20 cellular contexts compared by ENCODE assay signal in genomic region chr20:23118766-23119165, GRCh38. TPM values are rescaled to one million over a fixed set of nuclear protein-coding genes. Genes with fewer than 3 reads are reported as not detected.
DNase-seq lines count a peak whose midpoint lies in the region; ATAC-seq and TF ChIP-seq lines count a peak whose summit lies in the region.
"Had no signal": no experiment of that assay in that cellular context is flagged by ENCODE, and none has a peak within 500 bp of the region (broad histone marks: within the 10 kb centered on the region; RNA-seq: fewer than 3 reads in every experiment).

No MANE protein-coding gene starts in this region.

- H3K23ac ChIP-seq in mesenchymal stem cell (ENCODE audit: low read length in 2 of 2) (no peak overlapping the region), mesendoderm (ENCODE audit: low read length) (no peak overlapping the region)

- WGBS in mesenchymal stem cell = 95% methylated on average over 9 of the region's 9 CpGs
- WGBS in sigmoid colon, 2 donors = 84 to 87% methylated on average over 9 of the region's 9 CpGs
- WGBS in mesendoderm (ENCODE audit: extremely low coverage, insufficient coverage, low lambda C conversion rate) = no CpG with 5 or more reads among the region's 9 CpGs

- no peaks in the 10 kb centered on the region for H3K79me2 ChIP-seq in OCI-LY3 (ENCODE audit: low read length)
- no peaks in the 10 kb centered on the region for H3K79me2 ChIP-seq in mesendoderm (ENCODE audit: control insufficient read depth, insufficient read depth, low read length)

- H2BK15ac ChIP-seq in mesenchymal stem cell (ENCODE audit: low read depth, poor library complexity, severe bottlenecking) (no peak overlapping the region), mesendoderm (replicated peaks; ENCODE audit: low read depth) (no peak overlapping the region)

- no peak overlapping the region for H3K4me3 Mint-ChIP-seq in CD14-positive monocyte

- no peaks in the 10 kb centered on the region for H3K27me3 Mint-ChIP-seq in CD14-positive monocyte (ENCODE audit: low read depth in 3 of 3)

- intact Hi-C loops in CD14-positive monocyte (cut with micrococcal nuclease) (loop anchor here (5.0 kb wide), 2 partner anchors 34 to 36 kb away; no protein-coding TSS in a partner anchor), sigmoid colon (cut with DNase I) (no loop called here)

- no peak overlapping the region for H2AFZ ChIP-seq in OCI-LY3 (ENCODE audit: low read depth, low read length)
- no peak overlapping the region for H2AFZ ChIP-seq in mesenchymal stem cell (ENCODE audit: low read depth, low read length)

- no peak for TF ChIP-seq CTCF in CD14-positive monocyte (IDR thresholded peaks at IDR 0.05)
- TF ChIP-seq CTCF in OCI-LY3 (IDR thresholded peaks at IDR 0.05; ENCODE audit: low read depth, low read length) = no peak
- TF ChIP-seq CTCF in sigmoid colon (IDR thresholded peaks at IDR 0.05) = no peak

- peaks cover 87% of the 10 kb centered on the region for H3K4me1 Mint-ChIP-seq in CD14-positive monocyte

- H2BK5ac ChIP-seq in mesenchymal stem cell (ENCODE audit: low read depth, low read length, poor library complexity, severe bottlenecking) (no peak overlapping the region), mesendoderm (ENCODE audit: low read length) (no peak overlapping the region)

- no peak overlapping the region for H4K5ac ChIP-seq in mesendoderm (ENCODE audit: low read length)

- peaks cover 0 to 3% (median 0%) of the 10 kb centered on the region in 7 donors for H3K9me3 Mint-ChIP-seq in CD14-positive monocyte

- H4K8ac ChIP-seq in mesenchymal stem cell (ENCODE audit: low read length) = no peak overlapping the region
- H4K8ac ChIP-seq in mesendoderm (ENCODE audit: low read depth, low read length) = no peak overlapping the region

- no peaks in the 10 kb centered on the region for H3K36me3 ChIP-seq in OCI-LY3 (replicated peaks; ENCODE audit: low read depth, low read length)
- no peaks in the 10 kb centered on the region for H3K36me3 ChIP-seq in mesenchymal stem cell (ENCODE audit: control insufficient read depth in 1 of 2, insufficient read depth in 2 of 2, low read depth in 1 of 2, low read length in 2 of 2)
- no peaks in the 10 kb centered on the region for H3K36me3 ChIP-seq in sigmoid colon
- H3K36me3 ChIP-seq in mesendoderm (ENCODE audit: control insufficient read depth, insufficient read depth, low read length) = no peaks in the 10 kb centered on the region
- H3K36me3 ChIP-seq: SJCRH30 had no signal

- H3K56ac ChIP-seq in mesendoderm (ENCODE audit: low read length) = no peak overlapping the region

- H3K18ac ChIP-seq in mesenchymal stem cell (ENCODE audit: low read depth in 1 of 2, low read length in 2 of 2) = no peak overlapping the region
- H3K18ac ChIP-seq in mesendoderm (ENCODE audit: low read length) = no peak overlapping the region

- no peak for TF ChIP-seq EP300 in sigmoid colon (IDR thresholded peaks at IDR 0.05)

- H3K79me1 ChIP-seq in mesenchymal stem cell (replicated peaks; ENCODE audit: low read length, poor library complexity, severe bottlenecking) (no peaks in the 10 kb centered on the region), mesendoderm (ENCODE audit: low read length) (no peaks in the 10 kb centered on the region)

- no peak overlapping the region for H3K4ac ChIP-seq in mesenchymal stem cell (ENCODE audit: low read depth in 1 of 2, low read length in 2 of 2)
- no peak overlapping the region for H3K4ac ChIP-seq in mesendoderm (ENCODE audit: low read depth, low read length)

- H3K27ac ChIP-seq in OCI-LY3 (ENCODE audit: low read length) (peak overlapping the region; percentile 79), mesenchymal stem cell (ENCODE audit: low read length, poor library complexity, severe bottlenecking) (no peak overlapping the region), sigmoid colon (no peak overlapping the region), mesendoderm (ENCODE audit: low read depth, low read length) (no peak overlapping the region)
- H3K27ac ChIP-seq: SJCRH30 had no signal

- peaks cover 2 to 15% of the 10 kb centered on the region in 2 donors for H3K36me3 Mint-ChIP-seq in CD14-positive monocyte

- H3K4me1 ChIP-seq in OCI-LY3 (ENCODE audit: low read length) = peaks cover 73% of the 10 kb centered on the region
- H3K4me1 ChIP-seq in mesenchymal stem cell (ENCODE audit: control insufficient read depth, insufficient read depth, low read depth, low read length) = peaks cover 6% of the 10 kb centered on the region
- H3K4me1 ChIP-seq in sigmoid colon = no peaks in the 10 kb centered on the region
- peaks cover 2% of the 10 kb centered on the region for H3K4me1 ChIP-seq in mesendoderm (ENCODE audit: control insufficient read depth, low read depth, low read length)

- H4K20me1 ChIP-seq in OCI-LY3 (ENCODE audit: insufficient read depth, low read length) = no peaks in the 10 kb centered on the region

- H3K9ac ChIP-seq in OCI-LY3 (ENCODE audit: low read length) (peak overlapping the region; percentile 62; the same call in 1 of the 2 replicates), mesenchymal stem cell (ENCODE audit: low read length) (no peak overlapping the region), mesendoderm (ENCODE audit: low read length) (no peak overlapping the region)

- H3K27ac Mint-ChIP-seq in CD14-positive monocyte = peak overlapping the region in 5 of 7 donors; percentile 65 to 99 (median 87)

- no peak overlapping the region for H3K4me3 ChIP-seq in OCI-LY3 (ENCODE audit: low read length)
- no peak overlapping the region for H3K4me3 ChIP-seq in mesenchymal stem cell (ENCODE audit: insufficient read depth in 1 of 2, low read depth in 1 of 2, low read length in 2 of 2)
- no peak overlapping the region for H3K4me3 ChIP-seq in sigmoid colon
- H3K4me3 ChIP-seq in mesendoderm (ENCODE audit: low read length) = no peak overlapping the region
- H3K4me3 ChIP-seq: K562, SJCRH30 had no signal

- H4K91ac ChIP-seq in mesenchymal stem cell (ENCODE audit: low read length) = peak overlapping the region; percentile 70

- no peak for ATAC-seq in HG02970 (IDR thresholded peaks at IDR 0.05; ENCODE audit: low FRiP score, unreplicated experiment)
- ATAC-seq: K562, PC-3 had no signal

- no peak for DNase-seq in CD14-positive monocyte (ENCODE audit: low spot score)
- no peak for DNase-seq in mesenchymal stem cell
- DNase-seq in sigmoid colon = peak; percentile 55
- no peak for DNase-seq in GM19238 (ENCODE audit: insufficient read length, low spot score)
- DNase-seq in mesendoderm = no peak
- no peak for DNase-seq in activated CD4-positive, alpha-beta T cell treated with anti-CD3 and anti-CD28 coated beads, Interleukin-2, amount 50 U/mL, for 48 hours
- DNase-seq: ACHN, COR-L47, DMS 273 treated with DMSO at 0.1 percent for 48 hours, GOT3, NCI-H1105, NCI-H1694, NCI-H2081 treated with DMSO at 0.1 percent for 48 hours, NCI-H510A, NCI-H82, PC-3 had no signal

- no peak overlapping the region for H3K14ac ChIP-seq in mesenchymal stem cell (ENCODE audit: low read length in 2 of 2)

- H3K27me3 ChIP-seq in OCI-LY3 (ENCODE audit: low read depth, low read length) (no peaks in the 10 kb centered on the region), mesenchymal stem cell (ENCODE audit: control insufficient read depth in 1 of 2, insufficient read depth in 1 of 2, low read length in 2 of 2) (no peaks in the 10 kb centered on the region), sigmoid colon (no peaks in the 10 kb centered on the region), mesendoderm (ENCODE audit: insufficient read depth, low read length, poor library complexity) (no peaks in the 10 kb centered on the region)
- H3K27me3 ChIP-seq: SJCRH30 had no signal

- H3K9me3 ChIP-seq in OCI-LY3 (ENCODE audit: insufficient read depth, low read length) (no peaks in the 10 kb centered on the region), mesenchymal stem cell (ENCODE audit: control insufficient read depth, low read length) (no peaks in the 10 kb centered on the region), sigmoid colon (no peaks in the 10 kb centered on the region)
- H3K9me3 ChIP-seq: SJCRH30 had no signal

- peak overlapping the region; percentile 78 for H3K4me2 ChIP-seq in OCI-LY3 (ENCODE audit: low read length)
- no peak overlapping the region for H3K4me2 ChIP-seq in mesenchymal stem cell (ENCODE audit: low read length, poor library complexity, severe bottlenecking)
- H3K4me2 ChIP-seq in mesendoderm (ENCODE audit: low read length) = no peak overlapping the region

- H2AK5ac ChIP-seq in mesenchymal stem cell (ENCODE audit: low read length, severe bottlenecking) (no peak overlapping the region), mesendoderm (ENCODE audit: low read length) (no peak overlapping the region)

- peak overlapping the region; percentile 21 to 75 for H2BK12ac ChIP-seq in mesenchymal stem cell (ENCODE audit: low read length in 2 of 2)

- TF ChIP-seq POLR2A in sigmoid colon (IDR thresholded peaks at IDR 0.05) = no peak

- H2BK120ac ChIP-seq in mesenchymal stem cell (ENCODE audit: low read depth, low read length) (no peak overlapping the region), mesendoderm (ENCODE audit: low read depth, low read length) (no peak overlapping the region)

RNA-seq across cellular contexts. Expression of gene CD93, which starts 32.6 kb away (rescaled TPM):
- polyA plus RNA-seq in CD14-positive monocyte (10 to 100 TPM; 26.0 to 48.9 TPM), sigmoid colon (10 to 100 TPM in 2 of 3 donors, 1 to 10 TPM in 1; 1.8 to 14.5 (median 10.6) TPM)
- 0.01 TPM for polyA plus RNA-seq in mesenchymal stem cell (2013, experiment 1 of 2)
- polyA plus RNA-seq in mesenchymal stem cell (2013, experiment 2 of 2) = 0.01 TPM
- total RNA-seq in sigmoid colon = 10 to 100 TPM; 14.2 to 27.2 (median 17.7) TPM
- under 0.01 TPM for polyA plus RNA-seq in mesendoderm (2013, experiment 1 of 2)
- polyA plus RNA-seq in mesendoderm (2013, experiment 2 of 2) = 0.01 TPM
- total RNA-seq: PC-3, SJCRH30 had no signal
